Comparison of ENCODE assay signal across 8 cellular contexts in genomic region chr22:36387914-36388864, GRCh38. TPM values are rescaled to one million over a fixed set of nuclear protein-coding genes. Genes with fewer than 3 reads are reported as not detected.
DNase-seq lines count a peak whose midpoint lies in the region; ATAC-seq, FAIRE-seq and TF ChIP-seq lines count a peak whose summit lies in the region.

Gene MYH9, minus strand, starts transcription at chr22:36387967. Its CDS starts 38,731 bp downstream, at chr22:36349236.

- no peak for TF ChIP-seq CTCF in AG09319 (IDR thresholded peaks at IDR 0.05; ENCODE audit: low read depth, low read length)

- ATAC-seq in GM19035 (IDR thresholded peaks at IDR 0.05; ENCODE audit: unreplicated experiment) (peak; percentile 69), HG03354 (IDR thresholded peaks at IDR 0.05; ENCODE audit: poor library complexity, severe bottlenecking, unreplicated experiment) (peak; percentile 76)

- peak; percentile 5 for FAIRE-seq in islet of Langerhans (lab: Jason Lieb, UNC)

- peak; percentile 100 for DNase-seq in AG09319 (ENCODE audit: extremely low read depth, low read depth)
- DNase-seq in NCI-H460 (ENCODE audit: extremely low read depth, low read depth) = peak; percentile 98
- peak; percentile 98 for DNase-seq in activated CD4-positive, CD25-positive, alpha-beta regulatory T cell treated with anti-CD3 and anti-CD28 coated beads, Interleukin-2, amount 50 U/mL, for 72 hours
- peak; percentile 98 to 100 for DNase-seq in cerebellar nuclear complex (lab: John Stamatoyannopoulos, UW)
- DNase-seq in stimulated activated CD4-positive, alpha-beta T cell treated with anti-CD3 and anti-CD28 coated beads, Interleukin-12 subunit alpha, Interleukin-12 subunit beta, amount 100 ng/mL, for 4 hours = peak; percentile 98

RNA-seq across cellular contexts. Expression of gene MYH9, which starts in this region (rescaled TPM):
- total RNA-seq in NCI-H460 (2014; rRNA removed; shearing (Covaris generic)) = 96.8 and 105 TPM in 2 replicates
- polyA plus RNA-seq in NCI-H460 (2014; cell fraction: nucleus; rRNA removed) = 63.4 and 76.4 TPM in 2 replicates

Comparison
In these comparisons a context has a peak if more than half of its experiments do, and no peak if none do; other contexts are left out.
1. Peak in every context shown above with its lines: DNase-seq and ATAC-seq.